1 cellular context compared by ENCODE assay signal in the genomic region with DNA sequence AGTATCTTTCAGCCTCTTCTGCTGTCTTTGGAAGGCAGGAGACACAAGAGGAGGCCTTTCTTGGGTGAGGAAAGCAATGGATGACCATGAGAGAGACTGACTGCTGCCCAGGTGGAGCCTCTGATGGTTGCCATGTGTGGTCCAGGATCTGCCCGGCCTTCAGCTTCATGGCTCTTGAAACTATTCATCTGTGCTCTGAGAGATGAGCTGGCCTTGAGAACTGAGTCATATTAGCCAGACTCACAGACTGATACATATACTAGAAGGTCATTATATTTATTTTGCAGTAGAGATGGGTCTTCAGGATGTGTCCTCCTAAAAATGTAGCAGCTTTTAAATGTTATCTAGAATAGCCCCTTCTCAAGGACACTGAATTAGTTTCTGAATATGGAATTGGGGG.
TF ChIP-seq lines count a peak whose summit lies in the region.

No MANE protein-coding gene starts in this region.

TF ChIP-seq in HepG2, 621 proteins besides CTCF, POLR2A, EP300 and RAD21:
- TF ChIP-seq SALL1 (CRISPR knock-in tag; IDR thresholded peaks at IDR 0.05): no peak
- no peak for TF ChIP-seq ZNF605 (CRISPR knock-in tag; IDR thresholded peaks at IDR 0.05)
- TF ChIP-seq, protein P1, sequence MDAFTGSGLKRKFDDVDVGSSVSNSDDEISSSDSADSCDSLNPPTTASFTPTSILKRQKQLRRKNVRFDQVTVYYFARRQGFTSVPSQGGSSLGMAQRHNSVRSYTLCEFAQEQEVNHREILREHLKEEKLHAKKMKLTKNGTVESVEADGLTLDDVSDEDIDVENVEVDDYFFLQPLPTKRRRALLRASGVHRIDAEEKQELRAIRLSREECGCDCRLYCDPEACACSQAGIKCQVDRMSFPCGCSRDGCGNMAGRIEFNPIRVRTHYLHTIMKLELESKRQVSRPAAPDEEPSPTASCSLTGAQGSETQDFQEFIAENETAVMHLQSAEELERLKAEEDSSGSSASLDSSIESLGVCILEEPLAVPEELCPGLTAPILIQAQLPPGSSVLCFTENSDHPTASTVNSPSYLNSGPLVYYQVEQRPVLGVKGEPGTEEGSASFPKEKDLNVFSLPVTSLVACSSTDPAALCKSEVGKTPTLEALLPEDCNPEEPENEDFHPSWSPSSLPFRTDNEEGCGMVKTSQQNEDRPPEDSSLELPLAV (CRISPR knock-in tag; conservative IDR thresholded peaks at IDR 0.05; ENCODE audit: low read depth): no peak
- no peak for TF ChIP-seq ZBTB7A (CRISPR knock-in tag; IDR thresholded peaks at IDR 0.05)
